In genomic region chr19:16337809-16338469, GRCh38 we compare ENCODE assay signal across 9 cellular contexts. TPM values are rescaled to one million over a fixed set of nuclear protein-coding genes. Genes with fewer than 3 reads are reported as not detected.
DNase-seq lines count a peak whose midpoint lies in the region; ATAC-seq and TF ChIP-seq lines count a peak whose summit lies in the region.
"Had no signal": no experiment of that assay in that cellular context is flagged by ENCODE, and none has a peak within 500 bp of the region (broad histone marks: within the 10 kb centered on the region; RNA-seq: fewer than 3 reads in every experiment).

No MANE protein-coding gene starts in this region.

- peaks cover 66% of the 10 kb centered on the region for H3K4me1 Mint-ChIP-seq in activated CD4-positive, alpha-beta memory T cell treated with anti-CD3 and anti-CD28 coated beads, Interleukin-2, amount 10 ng/mL, durations not matched to agents 7 days and 5 days
- peaks cover 46% of the 10 kb centered on the region for H3K4me1 Mint-ChIP-seq in activated CD4-positive, alpha-beta memory T cell treated with anti-CD3 and anti-CD28 coated beads for 36 hours (ENCODE audit: low read depth)
- peaks cover 63% of the 10 kb centered on the region for H3K4me1 Mint-ChIP-seq in stimulated activated effector memory CD8-positive, alpha-beta T cell treated with anti-CD3 and anti-CD28 coated beads, Interleukin-12 subunit alpha, Interleukin-12 subunit beta, amount 100 ng/mL, for 72 hours

- H3K4me1 ChIP-seq in OCI-LY3 (ENCODE audit: low read length) (peaks cover 41% of the 10 kb centered on the region), esophagus squamous epithelium (peaks cover 17 to 34% (median 26%) of the 10 kb centered on the region in 3 donors)

- no peak for TF ChIP-seq CTCF in OCI-LY3 (IDR thresholded peaks at IDR 0.05; ENCODE audit: low read depth, low read length)
- TF ChIP-seq CTCF in esophagus squamous epithelium (IDR thresholded peaks at IDR 0.05), result no peak

- peaks cover 11% of the 10 kb centered on the region for H3K36me3 Mint-ChIP-seq in activated CD4-positive, alpha-beta memory T cell treated with anti-CD3 and anti-CD28 coated beads, Interleukin-2, amount 10 ng/mL, durations not matched to agents 7 days and 5 days (ENCODE audit: low read depth)
- no peaks in the 10 kb centered on the region for H3K36me3 Mint-ChIP-seq in activated CD4-positive, alpha-beta memory T cell treated with anti-CD3 and anti-CD28 coated beads for 36 hours
- H3K36me3 Mint-ChIP-seq in stimulated activated effector memory CD8-positive, alpha-beta T cell treated with anti-CD3 and anti-CD28 coated beads, Interleukin-12 subunit alpha, Interleukin-12 subunit beta, amount 100 ng/mL, for 72 hours, result peaks cover 14% of the 10 kb centered on the region

- no peak for TF ChIP-seq POLR2A in esophagus squamous epithelium (IDR thresholded peaks at IDR 0.05)

- 64 to 77% methylated on average over 5 to 6 of the region's 13 CpGs for WGBS in esophagus squamous epithelium, 2 donors

- CTCF ChIA-PET in activated CD4-positive, alpha-beta memory T cell treated with anti-CD3 and anti-CD28 coated beads, Interleukin-2, amount 10 ng/mL, durations not matched to agents 7 days and 5 days (lab: Charles Lee), result interaction anchor here (0.8 to 4.2 kb wide), 7 partner anchors 9 to 91 kb away, joined by 3 to 41 read pairs (median 15); no protein-coding TSS in a partner anchor
- CTCF ChIA-PET in activated CD4-positive, alpha-beta memory T cell treated with anti-CD3 and anti-CD28 coated beads for 36 hours (lab: Charles Lee), result interaction anchor here (0.7 to 2.1 kb wide), 9 partner anchors 8 to 75 kb away, joined by 3 to 12 read pairs (median 6); no protein-coding TSS in a partner anchor

- H3K9ac ChIP-seq in OCI-LY3 (ENCODE audit: low read length), result no peak overlapping the region

- H3K36me3 ChIP-seq in OCI-LY3 (replicated peaks; ENCODE audit: low read depth, low read length), result no peaks in the 10 kb centered on the region
- no peaks in the 10 kb centered on the region for H3K36me3 ChIP-seq in esophagus squamous epithelium

- peak overlapping the region; percentile 67 for H3K4me3 Mint-ChIP-seq in activated CD4-positive, alpha-beta memory T cell treated with anti-CD3 and anti-CD28 coated beads, Interleukin-2, amount 10 ng/mL, durations not matched to agents 7 days and 5 days
- H3K4me3 Mint-ChIP-seq in activated CD4-positive, alpha-beta memory T cell treated with anti-CD3 and anti-CD28 coated beads for 36 hours, result no peak overlapping the region
- H3K4me3 Mint-ChIP-seq in stimulated activated effector memory CD8-positive, alpha-beta T cell treated with anti-CD3 and anti-CD28 coated beads, Interleukin-12 subunit alpha, Interleukin-12 subunit beta, amount 100 ng/mL, for 72 hours, result peak overlapping the region; percentile 63

- peaks cover 2% of the 10 kb centered on the region for H3K9me3 Mint-ChIP-seq in activated CD4-positive, alpha-beta memory T cell treated with anti-CD3 and anti-CD28 coated beads, Interleukin-2, amount 10 ng/mL, durations not matched to agents 7 days and 5 days
- no peaks in the 10 kb centered on the region for H3K9me3 Mint-ChIP-seq in activated CD4-positive, alpha-beta memory T cell treated with anti-CD3 and anti-CD28 coated beads for 36 hours
- H3K9me3 Mint-ChIP-seq in stimulated activated effector memory CD8-positive, alpha-beta T cell treated with anti-CD3 and anti-CD28 coated beads, Interleukin-12 subunit alpha, Interleukin-12 subunit beta, amount 100 ng/mL, for 72 hours, result no peaks in the 10 kb centered on the region

- H3K27me3 Mint-ChIP-seq in activated CD4-positive, alpha-beta memory T cell treated with anti-CD3 and anti-CD28 coated beads, Interleukin-2, amount 10 ng/mL, durations not matched to agents 7 days and 5 days, result peaks cover 4% of the 10 kb centered on the region
- H3K27me3 Mint-ChIP-seq in activated CD4-positive, alpha-beta memory T cell treated with anti-CD3 and anti-CD28 coated beads for 36 hours, result peaks cover 2% of the 10 kb centered on the region

- H3K79me2 ChIP-seq in OCI-LY3 (ENCODE audit: low read length), result no peaks in the 10 kb centered on the region

- peak overlapping the region; percentile 51; the same call in 1 of the 2 replicates for H3K4me3 ChIP-seq in OCI-LY3 (ENCODE audit: low read length)
- H3K4me3 ChIP-seq in esophagus squamous epithelium, result no peak overlapping the region

- POLR2A ChIA-PET in activated CD4-positive, alpha-beta memory T cell treated with anti-CD3 and anti-CD28 coated beads, Interleukin-2, amount 10 ng/mL, durations not matched to agents 7 days and 5 days (lab: Charles Lee), result interaction anchor here (1.1 to 29.2 kb wide), 7 partner anchors 9 to 75 kb away, joined by 3 to 3221 read pairs (median 4); partner anchors contain the start of gene KLF2
- POLR2A ChIA-PET in activated CD4-positive, alpha-beta memory T cell treated with anti-CD3 and anti-CD28 coated beads for 36 hours (lab: Charles Lee), result interaction anchor here (0.5 to 2.1 kb wide), 8 partner anchors 8 to 59 kb away, joined by 3 to 26 read pairs (median 4); no protein-coding TSS in a partner anchor

- H3K9me3 ChIP-seq in OCI-LY3 (ENCODE audit: insufficient read depth, low read length) (peaks cover 4% of the 10 kb centered on the region; the same call in 1 of the 2 replicates), esophagus squamous epithelium (no peaks in the 10 kb centered on the region)

- H3K4me2 ChIP-seq in OCI-LY3 (ENCODE audit: low read length), result peak overlapping the region; percentile 77

- no peak for ATAC-seq in stimulated activated effector memory CD8-positive, alpha-beta T cell treated with anti-CD3 and anti-CD28 coated beads, Interleukin-12 subunit alpha, Interleukin-12 subunit beta, amount 100 ng/mL, for 72 hours
- no peak for ATAC-seq in HG03039 (IDR thresholded peaks at IDR 0.05; ENCODE audit: unreplicated experiment)
- ATAC-seq in GM18517 (IDR thresholded peaks at IDR 0.05; ENCODE audit: unreplicated experiment), result no peak

- intact Hi-C loops in activated CD4-positive, alpha-beta memory T cell treated with anti-CD3 and anti-CD28 coated beads for 36 hours (cut with micrococcal nuclease), result loop anchor here (10.0 kb wide), 1 partner anchor 223 kb away; the partner anchor contains the start of gene RAB8A
- intact Hi-C loops in esophagus squamous epithelium (cut with DNase I), result no loop called here

- no peak overlapping the region for H2AFZ ChIP-seq in OCI-LY3 (ENCODE audit: low read depth, low read length)

- H4K20me1 ChIP-seq in OCI-LY3 (ENCODE audit: insufficient read depth, low read length), result peaks cover 31% of the 10 kb centered on the region

- H3K27me3 ChIP-seq in OCI-LY3 (ENCODE audit: low read depth, low read length), result peaks cover 66% of the 10 kb centered on the region
- no peaks in the 10 kb centered on the region for H3K27me3 ChIP-seq in esophagus squamous epithelium

- H3K27ac ChIP-seq in OCI-LY3 (ENCODE audit: low read length) (no peak overlapping the region), esophagus squamous epithelium (peak overlapping the region; percentile 24 to 57 (median 46))

- DNase-seq in activated CD4-positive, alpha-beta memory T cell treated with anti-CD3 and anti-CD28 coated beads, Interleukin-2, amount 10 ng/mL, durations not matched to agents 7 days and 5 days, result no peak
- no peak for DNase-seq in activated CD4-positive, alpha-beta memory T cell treated with anti-CD3 and anti-CD28 coated beads for 36 hours
- no peak for DNase-seq in esophagus squamous epithelium (lab: John Stamatoyannopoulos, UW)
- DNase-seq in stimulated activated effector memory CD8-positive, alpha-beta T cell treated with anti-CD3 and anti-CD28 coated beads, Interleukin-12 subunit alpha, Interleukin-12 subunit beta, amount 100 ng/mL, for 72 hours (ENCODE audit: low spot score in 2 of 2), result peak in 1 of 2 donors; percentile 62
- no peak for DNase-seq in NCI-H82 treated with DMSO at 0.1 percent for 48 hours (lab: John Stamatoyannopoulos, UW; ENCODE audit: unreplicated experiment)
- DNase-seq: KBM-7 had no signal

- H3K27ac Mint-ChIP-seq in activated CD4-positive, alpha-beta memory T cell treated with anti-CD3 and anti-CD28 coated beads, Interleukin-2, amount 10 ng/mL, durations not matched to agents 7 days and 5 days, result peak overlapping the region; percentile 85
- no peak overlapping the region for H3K27ac Mint-ChIP-seq in activated CD4-positive, alpha-beta memory T cell treated with anti-CD3 and anti-CD28 coated beads for 36 hours
- H3K27ac Mint-ChIP-seq in stimulated activated effector memory CD8-positive, alpha-beta T cell treated with anti-CD3 and anti-CD28 coated beads, Interleukin-12 subunit alpha, Interleukin-12 subunit beta, amount 100 ng/mL, for 72 hours, result peak overlapping the region; percentile 79

RNA-seq across cellular contexts. Expression of gene KLF2, which starts 13.3 kb away (rescaled TPM):
- total RNA-seq in activated CD4-positive, alpha-beta memory T cell treated with anti-CD3 and anti-CD28 coated beads, Interleukin-2, amount 10 ng/mL, durations not matched to agents 7 days and 5 days, result 100 to 1,000 TPM; 410 to 423 TPM
- 1 to 10 TPM; 1.7 TPM for total RNA-seq in activated CD4-positive, alpha-beta memory T cell treated with anti-CD3 and anti-CD28 coated beads for 36 hours
- total RNA-seq in esophagus squamous epithelium, result 10 to 100 TPM in 1 of 4 donors, 1 to 10 TPM in 3; 4.2 to 11.4 (median 8.0) TPM

Comparison
In these comparisons a context has a peak if more than half of its experiments do, and no peak if none do; other contexts are left out.
1. RNA of gene KLF2, which starts 13.3 kb away (total RNA-seq): 410 to 423 TPM in activated CD4-positive, alpha-beta memory T cell treated with anti-CD3 and anti-CD28 coated beads, Interleukin-2, amount 10 ng/mL, durations not matched to agents 7 days and 5 days; 4.2 to 11.4 TPM in esophagus squamous epithelium and 1.7 TPM in activated CD4-positive, alpha-beta memory T cell treated with anti-CD3 and anti-CD28 coated beads for 36 hours; every median in the first group is over 10 times any median in the second.